ENCODE assay signal across 23 cellular contexts in the genomic region with DNA sequence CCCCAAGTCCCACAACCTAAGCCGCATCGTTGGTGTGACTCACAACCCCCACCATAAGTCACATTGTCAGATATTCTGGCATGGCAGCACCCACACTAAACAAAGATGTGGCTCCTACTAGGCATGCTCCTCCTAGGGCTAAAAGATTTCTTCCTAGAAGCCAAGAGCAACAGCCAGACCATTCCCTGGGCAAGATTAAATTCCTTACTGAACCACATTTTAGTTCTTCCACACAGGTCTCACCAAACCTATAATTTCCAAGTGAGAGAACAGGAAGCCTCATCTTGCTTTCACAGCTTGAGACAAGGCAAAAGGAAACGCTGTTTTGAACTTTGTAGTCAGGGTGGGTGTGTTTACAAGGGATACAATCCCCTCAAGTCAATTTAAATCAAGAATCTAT.
"Had no signal": no experiment of that assay in that cellular context is flagged by ENCODE, and none has a peak within 500 bp of the region (broad histone marks: within the 10 kb centered on the region; RNA-seq: fewer than 3 reads in every experiment).

No MANE protein-coding gene starts in this region.

- H3K9ac ChIP-seq: neural progenitor cell, parathyroid adenoma had no signal

- H3K4me3 ChIP-seq: breast epithelium, dorsolateral prefrontal cortex, gastrocnemius medialis, heart right ventricle, lower lobe of right lung, neural progenitor cell, transverse colon had no signal

- H3K27ac ChIP-seq: breast epithelium, gastrocnemius medialis, heart right ventricle, lower lobe of right lung, neural progenitor cell, parathyroid adenoma, transverse colon, WERI-Rb-1 had no signal

- H3K79me2 ChIP-seq: parathyroid adenoma had no signal

- H3K4me1 Mint-ChIP-seq: T-helper 17 cell had no signal

- H3K27me3 ChIP-seq: breast epithelium, dorsolateral prefrontal cortex, gastrocnemius medialis, neural progenitor cell, transverse colon had no signal

- H3K4me2 ChIP-seq: neural progenitor cell had no signal

- H2AFZ ChIP-seq: neural progenitor cell, parathyroid adenoma had no signal

- H3K9me3 Mint-ChIP-seq: activated CD8-positive, alpha-beta T cell treated with anti-CD3 and anti-CD28 coated beads for 36 hours; endodermal cell; neural progenitor cell had no signal

- H3K4me1 ChIP-seq: breast epithelium, heart right ventricle, lower lobe of right lung, transverse colon had no signal

- H3K36me3 Mint-ChIP-seq: activated naive CD8-positive, alpha-beta T cell; neural progenitor cell had no signal

- H3K9me3 ChIP-seq: breast epithelium, gastrocnemius medialis, heart right ventricle, lower lobe of right lung, transverse colon had no signal

- DNase-seq: activated CD8-positive, alpha-beta T cell treated with anti-CD3 and anti-CD28 coated beads for 36 hours; activated gamma-delta T cell; activated T-cell treated with anti-CD3 and anti-CD28 coated beads, Interleukin-2, amount 50 U/mL, for 4 hours; amygdala; dorsolateral prefrontal cortex; endodermal cell; gastrocnemius medialis; heart right ventricle; left colon; lower lobe of right lung; midbrain; retina; stimulated activated CD4-positive, alpha-beta T cell treated with anti-CD3 and anti-CD28 coated beads, Interleukin-4, amount 100 ng/mL, for 24 hours; stimulated activated CD8-positive, alpha-beta memory T cell treated with anti-CD3 and anti-CD28 coated beads, Interleukin-4, amount 100 ng/mL, for 48 hours; stimulated activated naive CD4-positive, alpha-beta T cell treated with Interleukin-2 at 50 U/mL for 16 hours; substantia nigra; T-helper 17 cell; transverse colon; WERI-Rb-1 had no signal

- H3K27ac Mint-ChIP-seq: activated CD8-positive, alpha-beta T cell treated with anti-CD3 and anti-CD28 coated beads for 36 hours; activated naive CD8-positive, alpha-beta T cell; endodermal cell; neural progenitor cell; T-helper 17 cell had no signal

- H3K27me3 Mint-ChIP-seq: activated CD8-positive, alpha-beta T cell treated with anti-CD3 and anti-CD28 coated beads for 36 hours; activated naive CD8-positive, alpha-beta T cell; T-helper 17 cell had no signal

- H3K36me3 ChIP-seq: breast epithelium, gastrocnemius medialis, heart right ventricle, lower lobe of right lung, neural progenitor cell, transverse colon, WERI-Rb-1 had no signal

- H3K4me3 Mint-ChIP-seq: activated CD8-positive, alpha-beta T cell treated with anti-CD3 and anti-CD28 coated beads for 36 hours; activated naive CD8-positive, alpha-beta T cell; activated T-cell treated with anti-CD3 and anti-CD28 coated beads, Interleukin-2, amount 50 U/mL, for 4 hours; endodermal cell; neural progenitor cell; T-helper 17 cell had no signal
